Comparison of ENCODE assay signal across 11 cellular contexts in the genomic region with DNA sequence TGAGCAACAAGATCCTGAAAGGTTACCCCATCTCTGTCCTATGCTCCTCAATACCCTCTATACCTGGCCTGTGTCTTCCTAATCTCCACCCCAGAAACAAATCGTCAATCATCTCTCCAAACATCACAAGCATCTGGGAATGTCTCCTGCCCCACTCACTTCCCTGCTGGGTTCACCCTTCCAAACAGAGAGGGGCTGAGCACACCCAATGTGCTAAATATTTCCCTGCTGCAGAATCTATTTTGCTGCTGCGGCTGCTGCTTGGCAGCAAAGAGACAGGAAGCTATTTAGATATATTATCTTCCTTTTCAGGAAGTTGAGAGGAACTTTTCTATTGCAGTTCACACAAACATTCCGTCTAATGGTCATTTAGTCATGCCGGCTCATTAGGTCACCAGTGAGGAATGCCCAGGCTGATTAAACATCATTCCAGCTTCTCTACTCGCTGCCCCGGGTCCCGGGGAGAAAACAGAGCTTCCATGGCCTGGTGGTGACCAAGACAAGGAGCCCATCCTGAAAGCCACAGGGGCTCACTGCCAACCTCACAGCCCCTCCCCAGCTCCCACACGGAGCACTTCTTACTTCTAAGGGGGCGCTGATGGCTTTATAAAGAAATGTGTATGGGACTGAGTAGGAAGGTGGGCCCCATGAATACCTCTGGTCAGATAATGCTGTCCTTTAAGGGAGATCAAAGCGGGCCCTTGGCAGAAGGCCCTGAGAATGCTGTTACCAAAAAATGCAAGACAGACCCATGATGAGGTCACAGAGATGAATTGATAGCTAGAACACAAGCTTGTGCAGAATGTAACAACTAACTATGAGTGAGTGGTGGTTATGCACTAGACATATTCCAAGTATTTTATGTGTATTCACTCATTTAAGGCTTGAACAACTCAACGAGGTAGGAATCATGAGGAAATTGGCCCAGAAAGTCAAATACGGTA.
A peak's percentile ranks its signal among the peaks of the same experiment; 100 is the strongest.
DNase-seq lines count a peak whose midpoint lies in the region; ATAC-seq and TF ChIP-seq lines count a peak whose summit lies in the region.
"Had no signal": no experiment of that assay in that cellular context is flagged by ENCODE, and none has a peak within 500 bp of the region (broad histone marks: within the 10 kb centered on the region; RNA-seq: fewer than 3 reads in every experiment).

No MANE protein-coding gene starts in this region.

- H3K27ac ChIP-seq in HUES6 (ENCODE audit: low read depth, low read length) (peak overlapping the region; percentile 32; the same call in 1 of the 2 replicates), mammary epithelial cell (ENCODE audit: insufficient read depth, low read depth, low read length) (peak overlapping the region; percentile 58), prostate gland (no peak overlapping the region)
- H3K27ac ChIP-seq: C4-2B had no signal

- H3K9ac ChIP-seq in HUES6 (ENCODE audit: low read length) (peak overlapping the region; percentile 43), mammary epithelial cell (ENCODE audit: insufficient read depth, low read length) (peak overlapping the region; percentile 14)

- peaks cover 10% of the 10 kb centered on the region for H3K27me3 Mint-ChIP-seq in activated CD4-positive, alpha-beta memory T cell treated with anti-CD3 and anti-CD28 coated beads for 36 hours

- CTCF ChIA-PET in mammary epithelial cell (lab: Charles Lee; ENCODE audit: low non-redundant PET) = interaction anchor here (0.5 to 1.0 kb wide), 3 partner anchors 23 to 1222 kb away, joined by 4 to 7 read pairs (median 5); no protein-coding TSS in a partner anchor
- CTCF ChIA-PET in activated CD4-positive, alpha-beta memory T cell treated with anti-CD3 and anti-CD28 coated beads for 36 hours (lab: Charles Lee) = no interaction called here

- H3K27me3 ChIP-seq in HUES6 (ENCODE audit: control insufficient read depth, insufficient read depth, low read length) (no peaks in the 10 kb centered on the region), mammary epithelial cell (ENCODE audit: insufficient read depth, low read length) (no peaks in the 10 kb centered on the region), prostate gland (replicated peaks; ENCODE audit: insufficient read depth) (no peaks in the 10 kb centered on the region)

- in situ Hi-C loops in mammary epithelial cell (cut with MboI; ENCODE audit: low sequenced_read_pairs in 2 of 2) = no loop called here

- no peak overlapping the region for H3K4me3 Mint-ChIP-seq in activated CD4-positive, alpha-beta memory T cell treated with anti-CD3 and anti-CD28 coated beads for 36 hours

- TF ChIP-seq CTCF in mammary epithelial cell (conservative IDR thresholded peaks at IDR 0.05 in 1 of 2, IDR thresholded peaks at IDR 0.05 in 1 of 2; ENCODE audit: extremely low read depth in 1 of 2, insufficient read depth in 1 of 2, low read depth in 1 of 2, low read length in 2 of 2) (no peak), prostate gland (IDR thresholded peaks at IDR 0.05) (no peak)

- H3K4me1 Mint-ChIP-seq in activated CD4-positive, alpha-beta memory T cell treated with anti-CD3 and anti-CD28 coated beads for 36 hours (ENCODE audit: low read depth) = no peaks in the 10 kb centered on the region

- H3K9me3 Mint-ChIP-seq in activated CD4-positive, alpha-beta memory T cell treated with anti-CD3 and anti-CD28 coated beads for 36 hours = no peaks in the 10 kb centered on the region

- intact Hi-C loops in mammary epithelial cell (cut with micrococcal nuclease) (loop anchor here (2.0 to 10.0 kb wide), 2 partner anchors 216 to 1214 kb away; no protein-coding TSS in a partner anchor), prostate gland (cut with DNase I) (no loop called here)
- intact Hi-C loops in activated CD4-positive, alpha-beta memory T cell treated with anti-CD3 and anti-CD28 coated beads for 36 hours (cut with micrococcal nuclease) = no loop called here

- H4K20me1 ChIP-seq in mammary epithelial cell (ENCODE audit: insufficient read depth, low read length) = no peaks in the 10 kb centered on the region

- peak overlapping the region; percentile 34 for H3K4me2 ChIP-seq in mammary epithelial cell (ENCODE audit: insufficient read depth, low read depth, low read length)

- H3K27ac Mint-ChIP-seq in activated CD4-positive, alpha-beta memory T cell treated with anti-CD3 and anti-CD28 coated beads for 36 hours = no peak overlapping the region

- dilution Hi-C loops in mammary epithelial cell (cut with HindIII; ENCODE audit: low sequenced_read_pairs) = no loop called here

- 10% methylated on average over 12 of the region's 12 CpGs for WGBS in mammary epithelial cell (ENCODE audit: low coverage, missing lambda C conversion rate)
- WGBS in prostate gland = 39% methylated on average over 12 of the region's 12 CpGs

- peak overlapping the region; percentile 70 for H2AFZ ChIP-seq in mammary epithelial cell (ENCODE audit: low read depth, low read length)

- H3K4me3 ChIP-seq in HUES6 (ENCODE audit: low read depth, low read length) = no peak overlapping the region
- no peak overlapping the region for H3K4me3 ChIP-seq in mammary epithelial cell (replicated peaks in 1 of 3; ENCODE audit: insufficient read depth in 1 of 3, low read depth in 2 of 3, low read length in 3 of 3)
- H3K4me3 ChIP-seq in prostate gland = no peak overlapping the region
- H3K4me3 ChIP-seq: K562 had no signal

- POLR2A ChIA-PET in activated CD4-positive, alpha-beta memory T cell treated with anti-CD3 and anti-CD28 coated beads for 36 hours (lab: Charles Lee) = no interaction called here

- H3K36me3 ChIP-seq in HUES6 (ENCODE audit: control insufficient read depth, insufficient read depth, low read length) = no peaks in the 10 kb centered on the region
- no peaks in the 10 kb centered on the region for H3K36me3 ChIP-seq in mammary epithelial cell (ENCODE audit: insufficient read depth, low read length)
- H3K36me3 ChIP-seq in prostate gland = no peaks in the 10 kb centered on the region

- no peaks in the 10 kb centered on the region for H3K79me2 ChIP-seq in mammary epithelial cell (ENCODE audit: insufficient read depth, low read length)

- no peak for TF ChIP-seq POLR2A in prostate gland (IDR thresholded peaks at IDR 0.05)

- no peaks in the 10 kb centered on the region for H3K36me3 Mint-ChIP-seq in activated CD4-positive, alpha-beta memory T cell treated with anti-CD3 and anti-CD28 coated beads for 36 hours

- no peak for ATAC-seq in HG03025 (IDR thresholded peaks at IDR 0.05; ENCODE audit: low FRiP score, unreplicated experiment)
- ATAC-seq: K562 had no signal

- H3K4me1 ChIP-seq in HUES6 (ENCODE audit: control insufficient read depth, insufficient read depth, low read length) = peaks cover 30% of the 10 kb centered on the region
- H3K4me1 ChIP-seq in mammary epithelial cell (ENCODE audit: insufficient read depth, low read length) = peaks cover 25% of the 10 kb centered on the region
- H3K4me1 ChIP-seq in prostate gland (replicated peaks) = no peaks in the 10 kb centered on the region

- DNase-seq in A172 (ENCODE audit: low spot score) = peak; percentile 99
- DNase-seq in mammary epithelial cell = peak; percentile 78
- DNase-seq in kidney glomerular epithelial cell (lab: John Stamatoyannopoulos, UW) = peak; percentile 93
- DNase-seq in activated CD4-positive, alpha-beta memory T cell treated with anti-CD3 and anti-CD28 coated beads for 36 hours = no peak
- no peak for DNase-seq in prostate gland (ENCODE audit: low spot score)
- no peak for DNase-seq in MV-4-11 (lab: John Stamatoyannopoulos, UW)
- DNase-seq: T-helper 9 cell had no signal

- BruUV-seq in mammary epithelial cell (replicated peaks; lab: Mats Ljungman, UMichigan) = no TSS peak

- H3K9me3 ChIP-seq in HUES6 (ENCODE audit: control insufficient read depth, insufficient read depth, low read depth, low read length) (no peaks in the 10 kb centered on the region), mammary epithelial cell (replicated peaks; ENCODE audit: insufficient read depth, low read length) (no peaks in the 10 kb centered on the region), prostate gland (no peaks in the 10 kb centered on the region)

Comparison
In these comparisons a context has a peak if more than half of its experiments do, and no peak if none do; other contexts are left out.
1. DNase-seq: peak in A172 (single experiment), mammary epithelial cell (single experiment) and kidney glomerular epithelial cell (single experiment); none in activated CD4-positive, alpha-beta memory T cell treated with anti-CD3 and anti-CD28 coated beads for 36 hours (single experiment), prostate gland (single experiment) and MV-4-11 (single experiment).
2. H3K27ac ChIP-seq: peak in HUES6 (single experiment) and mammary epithelial cell (single experiment); none in prostate gland (0 of 2).